ENCODE assay signal across 14 cellular contexts in genomic region chr13:81406639-81407292, GRCh38.
DNase-seq lines count a peak whose midpoint lies in the region; ATAC-seq and TF ChIP-seq lines count a peak whose summit lies in the region.
"Had no signal": no experiment of that assay in that cellular context is flagged by ENCODE, and none has a peak within 500 bp of the region (broad histone marks: within the 10 kb centered on the region; RNA-seq: fewer than 3 reads in every experiment).

No MANE protein-coding gene starts in this region.

- H3K36me3 ChIP-seq in OCI-LY7 (ENCODE audit: insufficient read depth, low read length), result no peaks in the 10 kb centered on the region
- H3K36me3 ChIP-seq: neutrophil had no signal

- TF ChIP-seq CTCF in OCI-LY7 (conservative IDR thresholded peaks at IDR 0.05; ENCODE audit: low read length), result no peak

- no peak overlapping the region for H3K27ac ChIP-seq in OCI-LY7 (ENCODE audit: low read depth, low read length, poor library complexity, severe bottlenecking)
- H3K27ac ChIP-seq: neutrophil had no signal

- no peaks in the 10 kb centered on the region for H4K20me1 ChIP-seq in OCI-LY7 (ENCODE audit: insufficient read depth, low read length)

- no peak overlapping the region for H2AFZ ChIP-seq in OCI-LY7 (ENCODE audit: low read length)

- H3K4me3 ChIP-seq in OCI-LY7 (ENCODE audit: low read depth, low read length, poor library complexity, severe bottlenecking), result no peak overlapping the region

- ATAC-seq in GM19467 (IDR thresholded peaks at IDR 0.05; ENCODE audit: unreplicated experiment) (peak; percentile 85), HG02970 (IDR thresholded peaks at IDR 0.05; ENCODE audit: low FRiP score, unreplicated experiment) (peak; percentile 95)
- ATAC-seq: stimulated activated effector memory CD8-positive, alpha-beta T cell treated with anti-CD3 and anti-CD28 coated beads, Interleukin-12 subunit alpha, Interleukin-12 subunit beta, amount 100 ng/mL, for 72 hours had no signal

- CTCF ChIA-PET in OCI-LY7 (lab: Charles Lee; ENCODE audit: unreplicated experiment), result no interaction called here

- intact Hi-C loops in OCI-LY7 (cut with micrococcal nuclease; ENCODE audit: unreplicated experiment), result no loop called here

- no peaks in the 10 kb centered on the region for H3K9me3 ChIP-seq in OCI-LY7 (ENCODE audit: low read length)
- H3K9me3 ChIP-seq: neutrophil had no signal

- POLR2A ChIA-PET in OCI-LY7 (lab: Charles Lee), result interaction anchor here (0.7 kb wide), 1 partner anchor 58 kb away, joined by 3 read pairs; no protein-coding TSS in a partner anchor

- no peak overlapping the region for H3K4me2 ChIP-seq in OCI-LY7 (ENCODE audit: low read length)

- no peaks in the 10 kb centered on the region for H3K79me2 ChIP-seq in OCI-LY7 (ENCODE audit: insufficient read depth, low read depth, low read length)

- no peaks in the 10 kb centered on the region for H3K4me1 ChIP-seq in OCI-LY7 (ENCODE audit: insufficient read depth, low read length, poor library complexity, severe bottlenecking)

- H3K9me2 ChIP-seq in OCI-LY7 (ENCODE audit: insufficient read depth, low read length), result no peaks in the 10 kb centered on the region

- no TSS peak for BruUV-seq in OCI-LY7 (replicated peaks; lab: Mats Ljungman, UMichigan)

- DNase-seq in ELR (ENCODE audit: low read depth) (peak; percentile 6), HK-2 (ENCODE audit: unreplicated experiment) (peak; percentile 49), OCI-LY7 (ENCODE audit: low spot score) (no peak), NCI-H2081 (lab: John Stamatoyannopoulos, UW) (no peak), foreskin melanocyte (no peak), EL (no peak)
- DNase-seq: activated CD4-positive, alpha-beta memory T cell treated with anti-CD3 and anti-CD28 coated beads, Interleukin-2, amount 10 ng/mL, durations not matched to agents 7 days and 5 days; activated naive CD8-positive, alpha-beta T cell treated with anti-CD3 and anti-CD28 coated beads for 36 hours; DMS53; NCI-H1694 had no signal

Comparison
In these comparisons a context has a peak if more than half of its experiments do, and no peak if none do; other contexts are left out.
1. DNase-seq: peak in ELR (single experiment) and HK-2 (single experiment); none in OCI-LY7 (single experiment), NCI-H2081 (0 of 2), foreskin melanocyte (single experiment) and EL (single experiment).